In genomic region chr1:116508984-116509980, GRCh38 we compare ENCODE assay signal across 9 cellular contexts.
DNase-seq lines count a peak whose midpoint lies in the region; ATAC-seq and TF ChIP-seq lines count a peak whose summit lies in the region.
"Had no signal": no experiment of that assay in that cellular context is flagged by ENCODE, and none has a peak within 500 bp of the region (broad histone marks: within the 10 kb centered on the region; RNA-seq: fewer than 3 reads in every experiment).

No MANE protein-coding gene starts in this region.

- H3K27me3 ChIP-seq in SK-N-SH (ENCODE audit: insufficient read depth) (no peaks in the 10 kb centered on the region), SJCRH30 (no peaks in the 10 kb centered on the region)

- no peaks in the 10 kb centered on the region for H3K36me3 ChIP-seq in SK-N-SH (replicated peaks in 1 of 2; ENCODE audit: control insufficient read depth in 1 of 2, insufficient read depth in 2 of 2, low read length in 1 of 2)
- no peaks in the 10 kb centered on the region for H3K36me3 ChIP-seq in SJCRH30

- TF ChIP-seq CTCF in SK-N-SH (IDR thresholded peaks at IDR 0.05) = no peak

- no peaks in the 10 kb centered on the region for H3K9me2 ChIP-seq in SK-N-SH

- no peak for TF ChIP-seq RAD21 in SK-N-SH (IDR thresholded peaks at IDR 0.05; ENCODE audit: low read length)

- peak overlapping the region; percentile 68 for H3K4me2 ChIP-seq in SK-N-SH

- H2AFZ ChIP-seq in SK-N-SH (ENCODE audit: low read depth) = peak overlapping the region; percentile 45; the same call in 1 of the 2 replicates

- H3K4me1 ChIP-seq in SK-N-SH (ENCODE audit: control insufficient read depth in 1 of 2, insufficient read depth in 2 of 2, low read depth in 1 of 2, low read length in 1 of 2) (peaks cover 21 to 25% of the 10 kb centered on the region in 2 experiments; a peak in 3 of 4 replicates), SJCRH30 (no peaks in the 10 kb centered on the region)

- POLR2A ChIA-PET in SK-N-SH (lab: Yijun Ruan, JAX) = no interaction called here

- peak; percentile 38 for ATAC-seq in GM18508 (IDR thresholded peaks at IDR 0.05; ENCODE audit: insufficient read depth, unreplicated experiment)
- ATAC-seq in HG02981 (IDR thresholded peaks at IDR 0.05; ENCODE audit: unreplicated experiment) = peak; percentile 44

- DNase-seq in SK-N-SH = no peak
- peak; percentile 63 for DNase-seq in epithelial cell of prostate (ENCODE audit: low read depth, low spot score)
- DNase-seq in stimulated activated CD8-positive, alpha-beta memory T cell treated with anti-CD3 and anti-CD28 coated beads, Interleukin-7, amount 100 ng/mL, for 4 hours (ENCODE audit: low read depth in 2 of 2) = peak; percentile 33 to 41
- no peak for DNase-seq in SJCRH30
- no peak for DNase-seq in NCI-H1417 treated with DMSO at 0.1 percent for 48 hours (lab: John Stamatoyannopoulos, UW)
- no peak for DNase-seq in putamen (ENCODE audit: low spot score)
- DNase-seq: right cardiac atrium had no signal

- no peaks in the 10 kb centered on the region for H3K9me3 ChIP-seq in SK-N-SH
- no peaks in the 10 kb centered on the region for H3K9me3 ChIP-seq in SJCRH30 (replicated peaks)

- peak in 1 of 2 experiments; percentile 59; a peak in 1 of 4 replicates for TF ChIP-seq EP300 in SK-N-SH (IDR thresholded peaks at IDR 0.05; ENCODE audit: borderline replicate concordance in 1 of 2, low read depth in 1 of 2, low read length in 1 of 2)

- no peaks in the 10 kb centered on the region for H3K79me2 ChIP-seq in SK-N-SH (ENCODE audit: insufficient read depth)

- H3K27ac ChIP-seq in SK-N-SH (ENCODE audit: low read depth in 2 of 2, low read length in 1 of 2) (peak overlapping the region; percentile 29 to 97; a peak in 3 of 4 replicates), epithelial cell of prostate (peak overlapping the region; percentile 87), SJCRH30 (no peak overlapping the region)

- CTCF ChIA-PET in SK-N-SH (lab: Yijun Ruan, JAX) = interaction anchor here (2.5 to 29.6 kb wide), 3 partner anchors 11 to 363 kb away, joined by 10 to 1099 read pairs (median 21); no protein-coding TSS in a partner anchor

- H3K4me3 ChIP-seq in SK-N-SH (ENCODE audit: low read depth in 2 of 2, low read length in 1 of 2) = no peak overlapping the region
- H3K4me3 ChIP-seq in SJCRH30 = no peak overlapping the region

- WGBS in SK-N-SH (ENCODE audit: low lambda C conversion rate) = 26% methylated on average over 3 of the region's 3 CpGs

- H4K20me1 ChIP-seq in SK-N-SH (ENCODE audit: insufficient read depth) = no peaks in the 10 kb centered on the region

- peaks cover 29% of the 10 kb centered on the region for H3F3A ChIP-seq in SK-N-SH (replicated peaks; ENCODE audit: insufficient read depth)

- H3K9ac ChIP-seq in SK-N-SH = peak overlapping the region; percentile 65; the same call in 1 of the 2 replicates

TF ChIP-seq in SK-N-SH, 30 proteins besides CTCF, POLR2A, EP300 and RAD21 (continues in another document):
- TF ChIP-seq USF2 (IDR thresholded peaks at IDR 0.05; ENCODE audit: borderline replicate concordance, low read depth, low read length) = no peak
- TF ChIP-seq NFIC (IDR thresholded peaks at IDR 0.05; ENCODE audit: borderline replicate concordance) = peak; percentile 96
- TF ChIP-seq EZH2phosphoT487 (IDR thresholded peaks at IDR 0.05; ENCODE audit: borderline replicate concordance, low read depth) = no peak
- no peak for TF ChIP-seq YY1 (IDR thresholded peaks at IDR 0.05; ENCODE audit: low read depth)
- no peak for TF ChIP-seq MEF2A (IDR thresholded peaks at IDR 0.05; ENCODE audit: borderline replicate concordance, low read depth)
- TF ChIP-seq SIN3A (IDR thresholded peaks at IDR 0.05; ENCODE audit: borderline replicate concordance, low read depth, low read length) = no peak
- no peak for TF ChIP-seq SMC3 (IDR thresholded peaks at IDR 0.05; ENCODE audit: low read depth, low read length)
- TF ChIP-seq USF1 (IDR thresholded peaks at IDR 0.05; ENCODE audit: borderline replicate concordance, low read depth) = no peak
- peak; percentile 19; the same call in 1 of the 2 replicates for TF ChIP-seq TEAD4 (IDR thresholded peaks at IDR 0.05; ENCODE audit: borderline replicate concordance, insufficient read depth)
- no peak for TF ChIP-seq GABPA (IDR thresholded peaks at IDR 0.05; ENCODE audit: low read depth)
- no peak for TF ChIP-seq RFX5 (IDR thresholded peaks at IDR 0.05; ENCODE audit: low read length)
- no peak for TF ChIP-seq MXI1 (IDR thresholded peaks at IDR 0.05; ENCODE audit: low read depth, low read length)
- TF ChIP-seq IRF3 (IDR thresholded peaks at IDR 0.05; ENCODE audit: low read depth, low read length) = no peak
- no peak for TF ChIP-seq TAF1 (IDR thresholded peaks at IDR 0.05; ENCODE audit: borderline replicate concordance, low read depth, low read length)
- TF ChIP-seq POLR2AphosphoS5 (IDR thresholded peaks at IDR 0.05; ENCODE audit: low read depth, low read length) = no peak
- peak; percentile 44; the same call in 1 of the 2 replicates for TF ChIP-seq RXRA (IDR thresholded peaks at IDR 0.05; ENCODE audit: borderline replicate concordance, low read depth)
- no peak for TF ChIP-seq NRF1 (IDR thresholded peaks at IDR 0.05; ENCODE audit: low read depth, low read length)
- peak; percentile 42; the same call in 1 of the 2 replicates for TF ChIP-seq FOXM1 (IDR thresholded peaks at IDR 0.05; ENCODE audit: low read depth)
- no peak for TF ChIP-seq RCOR1 (IDR thresholded peaks at IDR 0.05; ENCODE audit: low read length)
- peak; percentile 56 for TF ChIP-seq TCF12 (IDR thresholded peaks at IDR 0.05)
- no peak for TF ChIP-seq ELF1 (IDR thresholded peaks at IDR 0.05)
- TF ChIP-seq PBX3 (IDR thresholded peaks at IDR 0.05) = peak; percentile 14; the same call in 1 of the 2 replicates
- TF ChIP-seq CHD2 (IDR thresholded peaks at IDR 0.05; ENCODE audit: low read length, partially characterized antibody) = no peak
- TF ChIP-seq ZBTB33 (IDR thresholded peaks at IDR 0.05; ENCODE audit: borderline replicate concordance, low read depth) = no peak
- peak; percentile 67 for TF ChIP-seq JUND (IDR thresholded peaks at IDR 0.05)
- no peak for TF ChIP-seq GATA2 (CRISPR knock-in tag; IDR thresholded peaks at IDR 0.05)
- no peak for TF ChIP-seq FOXJ3 (CRISPR knock-in tag; IDR thresholded peaks at IDR 0.05)
- TF ChIP-seq MAX (IDR thresholded peaks at IDR 0.05; ENCODE audit: low read depth) = no peak
- TF ChIP-seq FOSL2 (IDR thresholded peaks at IDR 0.05; ENCODE audit: borderline replicate concordance, low read depth) = peak; percentile 76

Comparison
In these comparisons a context has a peak if more than half of its experiments do, and no peak if none do; other contexts are left out.
1. DNase-seq: peak in epithelial cell of prostate (single experiment) and stimulated activated CD8-positive, alpha-beta memory T cell treated with anti-CD3 and anti-CD28 coated beads, Interleukin-7, amount 100 ng/mL, for 4 hours (2 of 2); none in SK-N-SH (single experiment), SJCRH30 (0 of 2), NCI-H1417 treated with DMSO at 0.1 percent for 48 hours (single experiment) and putamen (single experiment).